In genomic region chr4:95550566-95550965, GRCh38 we compare ENCODE assay signal across 18 cellular contexts. TPM values are rescaled to one million over a fixed set of nuclear protein-coding genes. Genes with fewer than 3 reads are reported as not detected.
A peak's percentile ranks its signal among the peaks of the same experiment; 100 is the strongest.
DNase-seq lines count a peak whose midpoint lies in the region; ATAC-seq and TF ChIP-seq lines count a peak whose summit lies in the region.
"Had no signal": no experiment of that assay in that cellular context is flagged by ENCODE, and none has a peak within 500 bp of the region (broad histone marks: within the 10 kb centered on the region; RNA-seq: fewer than 3 reads in every experiment).

No MANE protein-coding gene starts in this region.

- no peaks in the 10 kb centered on the region for H3K9me3 ChIP-seq in muscle layer of duodenum (ENCODE audit: control insufficient read depth in 1 of 2, low read length in 2 of 2)
- H3K9me3 ChIP-seq in tibial artery = no peaks in the 10 kb centered on the region
- H3K9me3 ChIP-seq: psoas muscle had no signal

- H3K36me3 Mint-ChIP-seq in activated naive CD8-positive, alpha-beta T cell treated with anti-CD3 and anti-CD28 coated beads, Interleukin-2, amount 10 ng/mL, durations not matched to agents 7 days and 5 days = no peaks in the 10 kb centered on the region
- no peaks in the 10 kb centered on the region for H3K36me3 Mint-ChIP-seq in activated naive CD8-positive, alpha-beta T cell treated with anti-CD3 and anti-CD28 coated beads for 36 hours
- no peaks in the 10 kb centered on the region for H3K36me3 Mint-ChIP-seq in MCF 10A (ENCODE audit: insufficient read depth, unreplicated experiment)
- H3K36me3 Mint-ChIP-seq: memory B cell had no signal

- H3K4me1 ChIP-seq in muscle layer of duodenum (ENCODE audit: control insufficient read depth in 1 of 2, insufficient read depth in 2 of 2, low read length in 2 of 2) = peaks cover 4 to 24% of the 10 kb centered on the region in 2 donors
- peaks cover 0 to 16% (median 5%) of the 10 kb centered on the region in 4 donors for H3K4me1 ChIP-seq in tibial artery
- H3K4me1 ChIP-seq: psoas muscle had no signal

- no peak for DNase-seq in activated naive CD8-positive, alpha-beta T cell treated with anti-CD3 and anti-CD28 coated beads, Interleukin-2, amount 10 ng/mL, durations not matched to agents 7 days and 5 days
- no peak for DNase-seq in activated naive CD8-positive, alpha-beta T cell treated with anti-CD3 and anti-CD28 coated beads for 36 hours
- DNase-seq in MCF 10A (ENCODE audit: unreplicated experiment) = no peak
- no peak for DNase-seq in tibial artery
- no peak for DNase-seq in mesenteric fat pad (ENCODE audit: low spot score)
- no peak for DNase-seq in AG08395 (ENCODE audit: low spot score)
- DNase-seq in NCI-H146 (lab: John Stamatoyannopoulos, UW) = no peak
- DNase-seq: activated CD4-positive, alpha-beta T cell treated with anti-CD3 and anti-CD28 coated beads for 4 hours; activated effector memory CD4-positive, alpha-beta T cell treated with anti-CD3 and anti-CD28 coated beads, Interleukin-2, amount 50 U/mL, for 16 hours; cerebellar nuclear complex; HCEC 1CT; NCI-H345; psoas muscle; stimulated activated CD8-positive, alpha-beta memory T cell treated with anti-CD3 and anti-CD28 coated beads, Interleukin-4, amount 100 ng/mL, for 48 hours had no signal

- H3K27me3 Mint-ChIP-seq in activated naive CD8-positive, alpha-beta T cell treated with anti-CD3 and anti-CD28 coated beads, Interleukin-2, amount 10 ng/mL, durations not matched to agents 7 days and 5 days = peaks cover 74% of the 10 kb centered on the region
- H3K27me3 Mint-ChIP-seq in activated naive CD8-positive, alpha-beta T cell treated with anti-CD3 and anti-CD28 coated beads for 36 hours = peaks cover 68% of the 10 kb centered on the region
- H3K27me3 Mint-ChIP-seq in MCF 10A (ENCODE audit: insufficient read depth, unreplicated experiment) = peaks cover 50% of the 10 kb centered on the region

- H3K36me3 ChIP-seq in muscle layer of duodenum (ENCODE audit: control insufficient read depth in 1 of 2, insufficient read depth in 2 of 2, low read length in 2 of 2) (no peaks in the 10 kb centered on the region), tibial artery (no peaks in the 10 kb centered on the region)

- no peaks in the 10 kb centered on the region for H3K9me3 Mint-ChIP-seq in activated naive CD8-positive, alpha-beta T cell treated with anti-CD3 and anti-CD28 coated beads, Interleukin-2, amount 10 ng/mL, durations not matched to agents 7 days and 5 days
- no peaks in the 10 kb centered on the region for H3K9me3 Mint-ChIP-seq in activated naive CD8-positive, alpha-beta T cell treated with anti-CD3 and anti-CD28 coated beads for 36 hours
- no peaks in the 10 kb centered on the region for H3K9me3 Mint-ChIP-seq in MCF 10A (ENCODE audit: unreplicated experiment)
- H3K9me3 Mint-ChIP-seq: memory B cell had no signal

- peak overlapping the region; percentile 26 for H3K4me3 Mint-ChIP-seq in activated naive CD8-positive, alpha-beta T cell treated with anti-CD3 and anti-CD28 coated beads, Interleukin-2, amount 10 ng/mL, durations not matched to agents 7 days and 5 days
- no peak overlapping the region for H3K4me3 Mint-ChIP-seq in activated naive CD8-positive, alpha-beta T cell treated with anti-CD3 and anti-CD28 coated beads for 36 hours
- H3K4me3 Mint-ChIP-seq in MCF 10A (ENCODE audit: unreplicated experiment) = peak overlapping the region; percentile 79
- H3K4me3 Mint-ChIP-seq: memory B cell had no signal

- POLR2A ChIA-PET in activated naive CD8-positive, alpha-beta T cell treated with anti-CD3 and anti-CD28 coated beads, Interleukin-2, amount 10 ng/mL, durations not matched to agents 7 days and 5 days (lab: Charles Lee) = no interaction called here
- POLR2A ChIA-PET in MCF 10A (lab: Yijun Ruan, JAX) = no interaction called here

- H3K4me3 ChIP-seq in muscle layer of duodenum (ENCODE audit: low read depth in 1 of 2, low read length in 2 of 2) (peak overlapping the region; percentile 73 to 77), tibial artery (peak overlapping the region; percentile 70 to 81)

- no TSS peak for BruUV-seq in MCF 10A (replicated peaks; lab: Mats Ljungman, UMichigan)

- CTCF ChIA-PET in MCF 10A (lab: Yijun Ruan, JAX) = interaction anchor here (0.7 to 1.2 kb wide), 6 partner anchors 8 to 856 kb away, joined by 3 to 4 read pairs (median 4); no protein-coding TSS in a partner anchor

- peak overlapping the region; percentile 3 for H3K27ac ChIP-seq in muscle layer of duodenum (ENCODE audit: low read length)
- peak overlapping the region; percentile 96 to 98 for H3K27ac ChIP-seq in tibial artery
- H3K27ac ChIP-seq: psoas muscle had no signal

- H3K27ac Mint-ChIP-seq in activated naive CD8-positive, alpha-beta T cell treated with anti-CD3 and anti-CD28 coated beads, Interleukin-2, amount 10 ng/mL, durations not matched to agents 7 days and 5 days = no peak overlapping the region
- H3K27ac Mint-ChIP-seq in activated naive CD8-positive, alpha-beta T cell treated with anti-CD3 and anti-CD28 coated beads for 36 hours = no peak overlapping the region
- no peak overlapping the region for H3K27ac Mint-ChIP-seq in MCF 10A (ENCODE audit: low read depth, unreplicated experiment)
- H3K27ac Mint-ChIP-seq: memory B cell had no signal

- intact Hi-C loops in MCF 10A (cut with micrococcal nuclease) (no loop called here), tibial artery (cut with DNase I; ENCODE audit: low total_unique reads) (no loop called here)

- no peak for ATAC-seq in activated naive CD8-positive, alpha-beta T cell treated with anti-CD3 and anti-CD28 coated beads, Interleukin-2, amount 10 ng/mL, durations not matched to agents 7 days and 5 days (ENCODE audit: low read depth)
- ATAC-seq: Panc1, psoas muscle had no signal

- TF ChIP-seq CTCF in MCF 10A (IDR thresholded peaks at IDR 0.05; ENCODE audit: unreplicated experiment) = no peak
- no peak for TF ChIP-seq CTCF in tibial artery (IDR thresholded peaks at IDR 0.05)

- peaks cover 13% of the 10 kb centered on the region for H3K4me1 Mint-ChIP-seq in activated naive CD8-positive, alpha-beta T cell treated with anti-CD3 and anti-CD28 coated beads, Interleukin-2, amount 10 ng/mL, durations not matched to agents 7 days and 5 days
- peaks cover 22% of the 10 kb centered on the region for H3K4me1 Mint-ChIP-seq in activated naive CD8-positive, alpha-beta T cell treated with anti-CD3 and anti-CD28 coated beads for 36 hours
- H3K4me1 Mint-ChIP-seq in MCF 10A (ENCODE audit: insufficient read depth, unreplicated experiment) = peaks cover 6% of the 10 kb centered on the region

- H3K27me3 ChIP-seq in muscle layer of duodenum (ENCODE audit: low read depth, low read length) = no peaks in the 10 kb centered on the region
- H3K27me3 ChIP-seq in tibial artery = no peaks in the 10 kb centered on the region

RNA-seq across cellular contexts. Expression of gene UNC5C, which starts 1.8 kb away (rescaled TPM):
- total RNA-seq in activated naive CD8-positive, alpha-beta T cell treated with anti-CD3 and anti-CD28 coated beads, Interleukin-2, amount 10 ng/mL, durations not matched to agents 7 days and 5 days = not detected
- total RNA-seq in activated naive CD8-positive, alpha-beta T cell treated with anti-CD3 and anti-CD28 coated beads for 36 hours = not detected
- not detected in 2 replicates for total RNA-seq in MCF 10A (2022)
- total RNA-seq in mesenteric fat pad = 0.35 TPM
- total RNA-seq: T-helper 1 cell treated with Interleukin-12 subunit alpha and Interleukin-12 subunit beta and Interleukin-4 antibody, amounts not matched to agents 30 ng/mL and 1 ng/mL, for 36 hours had no signal
